Comparison of ENCODE assay signal across 27 cellular contexts in genomic region chr2:218983971-218984238, GRCh38. TPM values are rescaled to one million over a fixed set of nuclear protein-coding genes. Genes with fewer than 3 reads are reported as not detected.
DNase-seq lines count a peak whose midpoint lies in the region; ATAC-seq and TF ChIP-seq lines count a peak whose summit lies in the region.
"Had no signal": no experiment of that assay in that cellular context is flagged by ENCODE, and none has a peak within 500 bp of the region (broad histone marks: within the 10 kb centered on the region; RNA-seq: fewer than 3 reads in every experiment).

No MANE protein-coding gene starts in this region.

- no peak overlapping the region for H3K18ac ChIP-seq in mesendoderm (ENCODE audit: low read length)

- no peak overlapping the region for H3K27ac ChIP-seq in right cardiac atrium (ENCODE audit: low read length)
- no peak overlapping the region for H3K27ac ChIP-seq in right atrium auricular region
- H3K27ac ChIP-seq in SK-N-MC, result no peak overlapping the region
- H3K27ac ChIP-seq in mesendoderm (ENCODE audit: low read depth, low read length), result no peak overlapping the region
- no peak overlapping the region for H3K27ac ChIP-seq in stomach
- H3K27ac ChIP-seq: body of pancreas, HL-60, neutrophil, skin epidermis, upper lobe of left lung had no signal

- peak overlapping the region; percentile 45 for H3K23ac ChIP-seq in mesendoderm (ENCODE audit: low read length)

- no peak for TF ChIP-seq POLR2A in stomach (IDR thresholded peaks at IDR 0.05)

- H3K9me3 ChIP-seq in right cardiac atrium (ENCODE audit: control insufficient read depth, low read length) (no peaks in the 10 kb centered on the region), right atrium auricular region (no peaks in the 10 kb centered on the region), SK-N-MC (ENCODE audit: low read depth, low read length) (no peaks in the 10 kb centered on the region), stomach (no peaks in the 10 kb centered on the region)
- H3K9me3 ChIP-seq: adrenal gland, body of pancreas, Caco-2, neutrophil, upper lobe of left lung had no signal

- H3K27me3 ChIP-seq in right cardiac atrium (ENCODE audit: control insufficient read depth, insufficient read depth), result no peaks in the 10 kb centered on the region
- H3K27me3 ChIP-seq in right atrium auricular region, result peaks cover 37 to 81% of the 10 kb centered on the region in 2 donors
- peaks cover 64% of the 10 kb centered on the region for H3K27me3 ChIP-seq in mesendoderm (ENCODE audit: insufficient read depth, low read length, poor library complexity)
- H3K27me3 ChIP-seq in stomach, result peaks cover 57 to 100% (median 95%) of the 10 kb centered on the region in 3 donors

- no peak for ATAC-seq in right cardiac atrium
- ATAC-seq: activated CD8-positive, alpha-beta memory T cell treated with anti-CD3 and anti-CD28 coated beads, Interleukin-2, amount 10 ng/mL, durations not matched to agents 7 days and 5 days; body of pancreas; HepG2 had no signal

- no peak overlapping the region for H3K4ac ChIP-seq in mesendoderm (ENCODE audit: low read depth, low read length)

- H3K4me2 ChIP-seq in mesendoderm (ENCODE audit: low read length), result peak overlapping the region; percentile 95

- H3K36me3 ChIP-seq in right atrium auricular region (no peaks in the 10 kb centered on the region), SK-N-MC (ENCODE audit: insufficient read depth, low read length) (no peaks in the 10 kb centered on the region), mesendoderm (ENCODE audit: control insufficient read depth, insufficient read depth, low read length) (no peaks in the 10 kb centered on the region), stomach (no peaks in the 10 kb centered on the region)
- H3K36me3 ChIP-seq: adrenal gland, neutrophil, upper lobe of left lung had no signal

- TF ChIP-seq EP300 in stomach (IDR thresholded peaks at IDR 0.05), result no peak

- no peak overlapping the region for H2BK120ac ChIP-seq in mesendoderm (ENCODE audit: low read depth, low read length)

- H4K8ac ChIP-seq in mesendoderm (ENCODE audit: low read depth, low read length), result no peak overlapping the region

- intact Hi-C loops in right cardiac atrium (cut with DNase I), result no loop called here
- intact Hi-C loops in stomach (cut with DNase I; ENCODE audit: low total_unique reads), result no loop called here

- H3K56ac ChIP-seq in mesendoderm (ENCODE audit: low read length), result peak overlapping the region; percentile 15

- no peaks in the 10 kb centered on the region for H3K79me1 ChIP-seq in mesendoderm (ENCODE audit: low read length)

- no peak overlapping the region for H2BK5ac ChIP-seq in mesendoderm (ENCODE audit: low read length)

- no peak overlapping the region for H2AK5ac ChIP-seq in mesendoderm (ENCODE audit: low read length)

- peaks cover 13% of the 10 kb centered on the region for H3K4me1 ChIP-seq in right cardiac atrium (ENCODE audit: control insufficient read depth, insufficient read depth, low read length)
- peaks cover 0 to 57% of the 10 kb centered on the region in 2 donors for H3K4me1 ChIP-seq in right atrium auricular region
- H3K4me1 ChIP-seq in mesendoderm (ENCODE audit: control insufficient read depth, low read depth, low read length), result no peaks in the 10 kb centered on the region
- peaks cover 37 to 60% (median 53%) of the 10 kb centered on the region in 4 donors for H3K4me1 ChIP-seq in stomach

- 11% methylated on average over 9 of the region's 9 CpGs for WGBS in right cardiac atrium
- whole genome bisulfite sequencing in mesendoderm (ENCODE audit: extremely low coverage, insufficient coverage, low lambda C conversion rate), result no CpG with 5 or more reads among the region's 9 CpGs
- WGBS in stomach, 5 donors, result 9 to 20% (median 17%) methylated on average over 1 to 9 of the region's 9 CpGs

- H3K4me3 ChIP-seq in right cardiac atrium (ENCODE audit: low read length), result peak overlapping the region; percentile 34
- peak overlapping the region in 1 of 2 donors; percentile 20 for H3K4me3 ChIP-seq in right atrium auricular region
- H3K4me3 ChIP-seq in SK-N-MC, result peak overlapping the region; percentile 71
- H3K4me3 ChIP-seq in mesendoderm (ENCODE audit: low read length), result no peak overlapping the region
- peak overlapping the region in 3 of 4 donors; percentile 9 to 37 (median 11) for H3K4me3 ChIP-seq in stomach
- H3K4me3 ChIP-seq: adrenal gland, body of pancreas, skin epidermis had no signal

- H4K5ac ChIP-seq in mesendoderm (ENCODE audit: low read length), result no peak overlapping the region

- no peak for TF ChIP-seq CTCF in right atrium auricular region (IDR thresholded peaks at IDR 0.05)
- no peak for TF ChIP-seq CTCF in stomach (IDR thresholded peaks at IDR 0.05)

- H3K9ac ChIP-seq in SK-N-MC (ENCODE audit: insufficient read length) (no peak overlapping the region), mesendoderm (ENCODE audit: low read length) (peak overlapping the region; percentile 63)

- H3K79me2 ChIP-seq in mesendoderm (ENCODE audit: control insufficient read depth, insufficient read depth, low read length), result no peaks in the 10 kb centered on the region

- no peak for DNase-seq in right cardiac atrium
- DNase-seq in right atrium auricular region (ENCODE audit: low spot score), result no peak
- DNase-seq in SK-N-MC (ENCODE audit: low read depth, low spot score), result no peak
- no peak for DNase-seq in mesendoderm
- DNase-seq in stomach, result no peak
- no peak for DNase-seq in occipital lobe (lab: John Stamatoyannopoulos, UW)
- no peak for DNase-seq in islet precursor cell
- no peak for DNase-seq in RKO (ENCODE audit: low spot score)
- DNase-seq: activated CD8-positive, alpha-beta memory T cell treated with anti-CD3 and anti-CD28 coated beads, Interleukin-2, amount 10 ng/mL, durations not matched to agents 7 days and 5 days; activated naive CD4-positive, alpha-beta T cell treated with anti-CD3 and anti-CD28 coated beads for 36 hours; C1 segment of cervical spinal cord; HFFc6; kidney glomerular epithelial cell; NCI-H446 had no signal

- H2BK15ac ChIP-seq in mesendoderm (replicated peaks; ENCODE audit: low read depth), result no peak overlapping the region

RNA-seq across cellular contexts. Expression of gene FEV, which starts 1.1 kb away (rescaled TPM):
- not detected for total RNA-seq in right cardiac atrium
- polyA plus RNA-seq in right cardiac atrium, result not detected
- total RNA-seq in right atrium auricular region, result not detected
- 0.13 TPM for polyA plus RNA-seq in mesendoderm (2013, experiment 1 of 2)
- polyA plus RNA-seq in mesendoderm (2013, experiment 2 of 2), result 0.10 TPM
- total RNA-seq in stomach, result 1 to 10 TPM in 1 of 5 donors, not detected in 4; 1.3 TPM
- polyA plus RNA-seq in stomach, result 1 to 10 TPM in 1 of 3 donors, under 1 TPM in 2; 0.28 to 6.4 (median 0.87) TPM
- total RNA-seq in occipital lobe, result not detected
- total RNA-seq: activated CD8-positive, alpha-beta memory T cell treated with anti-CD3 and anti-CD28 coated beads, Interleukin-2, amount 10 ng/mL, durations not matched to agents 7 days and 5 days; activated naive CD4-positive, alpha-beta T cell treated with anti-CD3 and anti-CD28 coated beads for 36 hours; body of pancreas; Caco-2; cerebellum; glomerular endothelial cell; HepG2; HFFc6; lung microvascular endothelial cell; pulmonary artery endothelial cell; T-helper 2 cell treated with Interferon-gamma antibody and Interleukin-4, amounts not matched to agents 100 ng/mL and 5 ng/mL, for 36 hours; upper lobe of left lung had no signal
- polyA plus RNA-seq: HepG2 had no signal

RNA-seq across cellular contexts. Expression of gene CRYBA2, which starts 9.3 kb away (rescaled TPM):
- total RNA-seq in right cardiac atrium (not detected), right atrium auricular region (not detected), stomach (1 to 10 TPM in 1 of 5 donors, not detected in 4; 2.8 TPM), occipital lobe (not detected)
- polyA plus RNA-seq in right cardiac atrium (not detected), stomach (1 to 10 TPM; 1.2 to 7.5 (median 3.7) TPM)
- 0.10 TPM for polyA plus RNA-seq in mesendoderm (2013, experiment 1 of 2)
- not detected for polyA plus RNA-seq in mesendoderm (2013, experiment 2 of 2)
- total RNA-seq: activated CD8-positive, alpha-beta memory T cell treated with anti-CD3 and anti-CD28 coated beads, Interleukin-2, amount 10 ng/mL, durations not matched to agents 7 days and 5 days; activated naive CD4-positive, alpha-beta T cell treated with anti-CD3 and anti-CD28 coated beads for 36 hours; cerebellum; glomerular endothelial cell; HepG2; HFFc6; lung microvascular endothelial cell; pulmonary artery endothelial cell; T-helper 2 cell treated with Interferon-gamma antibody and Interleukin-4, amounts not matched to agents 100 ng/mL and 5 ng/mL, for 36 hours; upper lobe of left lung had no signal
- polyA plus RNA-seq: HepG2 had no signal

RNA-seq across cellular contexts. Expression of gene CDK5R2, which starts 24.4 kb away (rescaled TPM):
- total RNA-seq in right cardiac atrium, result not detected
- polyA plus RNA-seq in right cardiac atrium, result 0.09 TPM
- total RNA-seq in right atrium auricular region, result not detected
- 0.11 TPM for polyA plus RNA-seq in mesendoderm (2013, experiment 1 of 2)
- 0.15 TPM for polyA plus RNA-seq in mesendoderm (2013, experiment 2 of 2)
- under 1 TPM in 3 of 5 donors, not detected in 2; 0.37 to 0.58 (median 0.45) TPM for total RNA-seq in stomach
- under 1 TPM; 0.20 to 0.56 (median 0.46) TPM for polyA plus RNA-seq in stomach
- total RNA-seq in occipital lobe, result 6.2 TPM
- total RNA-seq: activated CD8-positive, alpha-beta memory T cell treated with anti-CD3 and anti-CD28 coated beads, Interleukin-2, amount 10 ng/mL, durations not matched to agents 7 days and 5 days; activated naive CD4-positive, alpha-beta T cell treated with anti-CD3 and anti-CD28 coated beads for 36 hours; glomerular endothelial cell; HepG2; lung microvascular endothelial cell; pulmonary artery endothelial cell; T-helper 2 cell treated with Interferon-gamma antibody and Interleukin-4, amounts not matched to agents 100 ng/mL and 5 ng/mL, for 36 hours; upper lobe of left lung had no signal
- polyA plus RNA-seq: HepG2 had no signal

RNA-seq across cellular contexts. Expression of gene CFAP65, which starts 57.4 kb away (rescaled TPM):
- total RNA-seq in right cardiac atrium (not detected), right atrium auricular region (not detected), stomach (1 to 10 TPM in 1 of 5 donors, not detected in 4; 2.6 TPM), occipital lobe (0.16 TPM)
- polyA plus RNA-seq in right cardiac atrium (not detected), stomach (under 1 TPM in 1 of 3 donors, not detected in 2; 0.10 TPM)
- 0.22 TPM for polyA plus RNA-seq in mesendoderm (2013, experiment 1 of 2)
- polyA plus RNA-seq in mesendoderm (2013, experiment 2 of 2), result 0.18 TPM
- total RNA-seq: activated CD8-positive, alpha-beta memory T cell treated with anti-CD3 and anti-CD28 coated beads, Interleukin-2, amount 10 ng/mL, durations not matched to agents 7 days and 5 days; activated naive CD4-positive, alpha-beta T cell treated with anti-CD3 and anti-CD28 coated beads for 36 hours; body of pancreas; glomerular endothelial cell; HepG2; HFFc6; lung microvascular endothelial cell; T-helper 2 cell treated with Interferon-gamma antibody and Interleukin-4, amounts not matched to agents 100 ng/mL and 5 ng/mL, for 36 hours had no signal
